15 cellular contexts compared by ENCODE assay signal in genomic region chr18:59810183-59810582, GRCh38.
DNase-seq lines count a peak whose midpoint lies in the region; ATAC-seq, FAIRE-seq and TF ChIP-seq lines count a peak whose summit lies in the region.
"Had no signal": no experiment of that assay in that cellular context is flagged by ENCODE, and none has a peak within 500 bp of the region (broad histone marks: within the 10 kb centered on the region; RNA-seq: fewer than 3 reads in every experiment).

No MANE protein-coding gene starts in this region.

- no peaks in the 10 kb centered on the region for H3K4me1 Mint-ChIP-seq in activated T-cell treated with anti-CD3 and anti-CD28 coated beads, Interleukin-2, amount 50 U/mL, for 4 hours (ENCODE audit: low read depth)

- TF ChIP-seq POLR2A in H54 (IDR thresholded peaks at IDR 0.05; ENCODE audit: low read depth, low read length), result no peak

- no peak for FAIRE-seq in H54 (lab: Jason Lieb, UNC)

- ATAC-seq in GM18867 (IDR thresholded peaks at IDR 0.05; ENCODE audit: unreplicated experiment) (peak; percentile 72), HG03565 (IDR thresholded peaks at IDR 0.05; ENCODE audit: unreplicated experiment) (peak; percentile 73)
- ATAC-seq in activated T-cell treated with anti-CD3 and anti-CD28 coated beads, Interleukin-2, amount 50 U/mL, for 4 hours, result no peak
- ATAC-seq: PC-3, Right ventricle myocardium inferior had no signal

- no peaks in the 10 kb centered on the region for H3K9me3 Mint-ChIP-seq in activated T-cell treated with anti-CD3 and anti-CD28 coated beads, Interleukin-2, amount 50 U/mL, for 4 hours

- in situ Hi-C loops in ACHN (cut with HindIII; ENCODE audit: low pct_ligation_motif_present, low pct_unique_long_range_greater_than_20kb, low sequenced_read_pairs), result no loop called here

- H3K4me3 Mint-ChIP-seq in activated T-cell treated with anti-CD3 and anti-CD28 coated beads, Interleukin-2, amount 50 U/mL, for 4 hours, result no peak overlapping the region

- H3K36me3 Mint-ChIP-seq in activated T-cell treated with anti-CD3 and anti-CD28 coated beads, Interleukin-2, amount 50 U/mL, for 4 hours (ENCODE audit: insufficient read depth), result no peaks in the 10 kb centered on the region

- peaks cover 5% of the 10 kb centered on the region for H3K27me3 Mint-ChIP-seq in activated T-cell treated with anti-CD3 and anti-CD28 coated beads, Interleukin-2, amount 50 U/mL, for 4 hours (ENCODE audit: low read depth)

- DNase-seq in ACHN, result peak; percentile 39
- DNase-seq in kidney glomerular epithelial cell (lab: John Stamatoyannopoulos, UW), result peak; percentile 12
- DNase-seq in activated T-cell treated with anti-CD3 and anti-CD28 coated beads, Interleukin-2, amount 50 U/mL, for 4 hours, result no peak
- DNase-seq in activated gamma-delta T cell treated with Interleukin-2 at 50 U/mL for 16 hours, result no peak
- DNase-seq in H54 (ENCODE audit: insufficient read length, low spot score), result no peak
- no peak for DNase-seq in NCI-H2107 (lab: John Stamatoyannopoulos, UW)
- DNase-seq: COR-L47, HCEC 1CT, NCI-H1436 treated with DMSO at 0.1 percent for 48 hours, NCI-H2081 treated with DMSO at 0.1 percent for 48 hours, NCI-H345, PC-3 had no signal

Comparison
In these comparisons a context has a peak if more than half of its experiments do, and no peak if none do; other contexts are left out.
1. DNase-seq: peak in ACHN (single experiment) and kidney glomerular epithelial cell (single experiment); none in activated T-cell treated with anti-CD3 and anti-CD28 coated beads, Interleukin-2, amount 50 U/mL, for 4 hours (single experiment), activated gamma-delta T cell treated with Interleukin-2 at 50 U/mL for 16 hours (single experiment), H54 (single experiment) and NCI-H2107 (single experiment).
2. ATAC-seq: peak in GM18867 (single experiment) and HG03565 (single experiment); none in activated T-cell treated with anti-CD3 and anti-CD28 coated beads, Interleukin-2, amount 50 U/mL, for 4 hours (0 of 2).